Comparison of ENCODE assay signal across 10 cellular contexts in the genomic region with DNA sequence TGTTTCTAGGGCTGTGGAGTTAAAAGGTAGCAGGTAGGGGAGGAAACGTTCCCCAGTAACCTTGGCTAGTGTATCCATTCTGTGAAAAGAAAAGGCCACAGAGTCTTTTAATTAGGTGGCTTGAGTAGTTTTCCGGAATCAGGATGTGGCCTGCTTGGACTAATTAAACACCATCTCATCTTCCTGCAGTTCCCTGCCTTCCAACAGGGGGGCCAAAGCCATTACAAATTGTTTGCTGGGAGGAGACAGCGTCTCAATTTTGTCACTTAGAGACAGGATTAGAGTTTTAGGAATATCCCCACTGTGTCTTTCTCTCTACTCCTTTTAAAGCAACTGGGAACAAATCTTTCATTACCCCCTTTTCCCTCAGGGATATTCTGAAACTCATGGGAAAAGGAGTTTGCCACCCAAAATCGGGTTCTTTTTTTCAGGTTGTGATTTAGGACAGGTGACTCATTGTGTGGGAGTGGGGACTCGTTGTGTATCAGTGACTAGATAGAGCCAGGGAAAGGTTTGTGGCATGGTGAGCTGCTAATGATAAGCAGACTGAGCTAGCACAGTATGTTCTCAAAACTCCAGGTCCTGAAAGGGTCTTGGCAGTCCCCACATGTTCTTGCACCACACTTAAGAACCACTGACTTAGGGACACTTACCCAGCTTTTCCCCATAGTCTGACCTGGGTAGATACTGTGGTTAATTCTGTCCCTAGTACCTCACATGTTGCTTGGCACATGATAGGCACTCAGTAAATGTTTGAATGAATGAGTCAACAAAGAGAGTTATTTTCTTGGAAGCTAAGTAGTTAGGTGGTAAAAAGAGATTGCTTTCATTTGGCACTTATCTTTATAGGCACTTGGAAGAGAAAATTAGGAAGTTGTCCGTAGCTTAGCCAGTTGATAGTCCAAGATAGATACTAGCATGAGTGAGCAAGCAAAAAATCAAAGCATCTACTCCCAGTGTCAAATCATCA. TPM values are rescaled to one million over a fixed set of nuclear protein-coding genes. Genes with fewer than 3 reads are reported as not detected.
DNase-seq lines count a peak whose midpoint lies in the region; ATAC-seq and TF ChIP-seq lines count a peak whose summit lies in the region.
"Had no signal": no experiment of that assay in that cellular context is flagged by ENCODE, and none has a peak within 500 bp of the region (broad histone marks: within the 10 kb centered on the region; RNA-seq: fewer than 3 reads in every experiment).

No MANE protein-coding gene starts in this region.

- H3K4me1 Mint-ChIP-seq in neural progenitor cell: peaks cover 8% of the 10 kb centered on the region

- no peaks in the 10 kb centered on the region for H3K36me3 ChIP-seq in neural progenitor cell
- peaks cover 2 to 3% of the 10 kb centered on the region in 2 donors for H3K36me3 ChIP-seq in aorta (ENCODE audit: control insufficient read depth in 1 of 2, insufficient read depth in 2 of 2, low read length in 1 of 2)

- WGBS in aorta, 2 donors: 12 to 17% methylated on average over 6 of the region's 6 CpGs

- H3K27ac Mint-ChIP-seq in neural progenitor cell: no peak overlapping the region
- H3K27ac Mint-ChIP-seq: activated CD4-positive, alpha-beta T cell treated with anti-CD3 and anti-CD28 coated beads, Interleukin-2, amount 10 ng/mL, durations not matched to agents 7 days and 5 days; activated naive CD8-positive, alpha-beta T cell treated with anti-CD3 and anti-CD28 coated beads for 36 hours had no signal

- TF ChIP-seq CTCF in fibroblast of pulmonary artery (IDR thresholded peaks at IDR 0.05; ENCODE audit: low read length, missing control alignments): peak; percentile 38
- peak; percentile 42 for TF ChIP-seq CTCF in neural progenitor cell (IDR thresholded peaks at IDR 0.05)

- H3K4me3 Mint-ChIP-seq in neural progenitor cell: no peak overlapping the region
- H3K4me3 Mint-ChIP-seq: activated CD4-positive, alpha-beta T cell treated with anti-CD3 and anti-CD28 coated beads, Interleukin-2, amount 10 ng/mL, durations not matched to agents 7 days and 5 days; activated naive CD8-positive, alpha-beta T cell treated with anti-CD3 and anti-CD28 coated beads for 36 hours had no signal

- H3K27me3 ChIP-seq in neural progenitor cell (no peaks in the 10 kb centered on the region), aorta (ENCODE audit: control insufficient read depth in 1 of 2, insufficient read depth in 2 of 2, low read length in 1 of 2) (no peaks in the 10 kb centered on the region)

- H3F3A ChIP-seq in neural progenitor cell (ENCODE audit: low read depth): peaks cover 36% of the 10 kb centered on the region

- ATAC-seq in aorta (ENCODE audit: low FRiP score): peak; percentile 79
- no peak for ATAC-seq in HG03135 (IDR thresholded peaks at IDR 0.05; ENCODE audit: unreplicated experiment)

- peaks cover 5% of the 10 kb centered on the region for H3K27me3 Mint-ChIP-seq in neural progenitor cell (ENCODE audit: insufficient read depth, low read depth)
- H3K27me3 Mint-ChIP-seq: activated CD4-positive, alpha-beta T cell treated with anti-CD3 and anti-CD28 coated beads, Interleukin-2, amount 10 ng/mL, durations not matched to agents 7 days and 5 days; activated naive CD8-positive, alpha-beta T cell treated with anti-CD3 and anti-CD28 coated beads for 36 hours had no signal

- peaks cover 38% of the 10 kb centered on the region for H3K36me3 Mint-ChIP-seq in neural progenitor cell

- DNase-seq in DMS 273 (lab: John Stamatoyannopoulos, UW; ENCODE audit: unreplicated experiment) (peak; percentile 20), DMS 273 treated with DMSO at 0.1 percent for 48 hours (lab: John Stamatoyannopoulos, UW) (no peak), fibroblast of pulmonary artery (ENCODE audit: low read depth) (peak; percentile 56), neural progenitor cell (ENCODE audit: low spot score) (peak; percentile 68), aorta (no peak), DMS153 treated with DMSO at 0.1 percent for 48 hours (lab: John Stamatoyannopoulos, UW; ENCODE audit: unreplicated experiment) (no peak)
- DNase-seq in activated CD4-positive, CD25-positive, alpha-beta regulatory T cell treated with anti-CD3 and anti-CD28 coated beads, Interleukin-2, amount 50 U/mL, for 72 hours: no peak

- H3K79me2 ChIP-seq in neural progenitor cell (ENCODE audit: low read depth): no peaks in the 10 kb centered on the region

- H3K9me3 Mint-ChIP-seq in neural progenitor cell: no peaks in the 10 kb centered on the region
- H3K9me3 Mint-ChIP-seq: activated CD4-positive, alpha-beta T cell treated with anti-CD3 and anti-CD28 coated beads, Interleukin-2, amount 10 ng/mL, durations not matched to agents 7 days and 5 days; activated naive CD8-positive, alpha-beta T cell treated with anti-CD3 and anti-CD28 coated beads for 36 hours had no signal

- H3K4me3 ChIP-seq in fibroblast of pulmonary artery (replicated peaks; ENCODE audit: low read depth, low read length): no peak overlapping the region
- H3K4me3 ChIP-seq in neural progenitor cell: peak overlapping the region; percentile 3
- no peak overlapping the region for H3K4me3 ChIP-seq in aorta (ENCODE audit: low read length in 2 of 2)

- intact Hi-C loops in aorta (cut with DNase I): loop anchor here in 1 of 2 donors (5.0 kb wide), 1 partner anchor 73 kb away; the partner anchor contains the start of gene NPR1

- peaks cover 23% of the 10 kb centered on the region for H4K20me1 ChIP-seq in neural progenitor cell (ENCODE audit: low read depth)

- no peak overlapping the region for H3K9ac ChIP-seq in neural progenitor cell

- peak overlapping the region; percentile 31 for H3K27ac ChIP-seq in neural progenitor cell
- peak overlapping the region; percentile 86 to 95 for H3K27ac ChIP-seq in aorta (ENCODE audit: low read depth in 1 of 2, low read length in 2 of 2)

- no peak overlapping the region for H2AFZ ChIP-seq in neural progenitor cell (replicated peaks)

- H3K4me2 ChIP-seq in neural progenitor cell: peak overlapping the region; percentile 53

- H3K9me3 ChIP-seq in neural progenitor cell (ENCODE audit: low read depth) (no peaks in the 10 kb centered on the region), aorta (ENCODE audit: control insufficient read depth, low read length) (no peaks in the 10 kb centered on the region)

- H3K4me1 ChIP-seq in neural progenitor cell: peaks cover 35% of the 10 kb centered on the region
- H3K4me1 ChIP-seq in aorta (ENCODE audit: control insufficient read depth in 1 of 2, insufficient read depth in 2 of 2, low read length in 2 of 2): peaks cover 6 to 16% of the 10 kb centered on the region in 2 donors

RNA-seq across cellular contexts. Expression of gene INTS3, which starts 22.5 kb away (rescaled TPM):
- total RNA-seq in neural progenitor cell (ENCODE audit: low replicate concordance): 45.1 and 58.8 TPM in 2 replicates
- 10 to 100 TPM; 52.2 to 76.7 TPM for total RNA-seq in aorta
- polyA plus RNA-seq in aorta: 100 to 1,000 TPM in 1 of 2 donors, 10 to 100 TPM in 1; 10.9 to 101 TPM

RNA-seq across cellular contexts. Expression of gene SLC27A3, which starts 24.9 kb away (rescaled TPM):
- total RNA-seq in neural progenitor cell (ENCODE audit: low replicate concordance) (8.2 and 10.1 TPM in 2 replicates), aorta (10 to 100 TPM; 52.4 to 54.5 TPM)
- polyA plus RNA-seq in aorta: 100 to 1,000 TPM in 1 of 2 donors, 10 to 100 TPM in 1; 26.3 to 166 TPM

Comparison
In these comparisons a context has a peak if more than half of its experiments do, and no peak if none do; other contexts are left out.
1. DNase-seq: peak in DMS 273 (single experiment), fibroblast of pulmonary artery (single experiment) and neural progenitor cell (single experiment); none in DMS 273 treated with DMSO at 0.1 percent for 48 hours (single experiment), aorta (0 of 2), DMS153 treated with DMSO at 0.1 percent for 48 hours (single experiment) and activated CD4-positive, CD25-positive, alpha-beta regulatory T cell treated with anti-CD3 and anti-CD28 coated beads, Interleukin-2, amount 50 U/mL, for 72 hours (single experiment).